In genomic region chr15:90184786-90185704, GRCh38 we compare ENCODE assay signal across 8 cellular contexts. TPM values are rescaled to one million over a fixed set of nuclear protein-coding genes. Genes with fewer than 3 reads are reported as not detected.
DNase-seq lines count a peak whose midpoint lies in the region; ATAC-seq and TF ChIP-seq lines count a peak whose summit lies in the region.

No MANE protein-coding gene starts in this region.

- no peaks in the 10 kb centered on the region for H3K36me3 ChIP-seq in OCI-LY1 (ENCODE audit: insufficient read depth, low read length)
- H3K36me3 ChIP-seq in naive thymus-derived CD4-positive, alpha-beta T cell (ENCODE audit: control insufficient read depth in 2 of 3, insufficient read depth in 3 of 3, low read length in 3 of 3) = no peaks in the 10 kb centered on the region
- no peaks in the 10 kb centered on the region for H3K36me3 ChIP-seq in thyroid gland

- H3K27ac ChIP-seq in OCI-LY1 (ENCODE audit: low read depth, low read length, poor library complexity, severe bottlenecking) (peak overlapping the region; percentile 81), thyroid gland (peak overlapping the region; percentile 98 to 99 (median 98))
- H3K27ac ChIP-seq in naive thymus-derived CD4-positive, alpha-beta T cell (ENCODE audit: low read depth, low read length) = peak overlapping the region; percentile 48

- peak overlapping the region; percentile 84 for H3K4me3 Mint-ChIP-seq in activated T-cell treated with anti-CD3 and anti-CD28 coated beads, Interleukin-2, amount 50 U/mL, for 4 hours
- peak overlapping the region; percentile 74 to 94 (median 83) for H3K4me3 Mint-ChIP-seq in naive thymus-derived CD4-positive, alpha-beta T cell

- WGBS in thyroid gland, 2 donors = 7 to 8% methylated on average over 13 to 15 of the region's 67 CpGs

- peak overlapping the region in 8 of 9 donors; percentile 5 to 89 (median 50) for H3K27ac Mint-ChIP-seq in naive thymus-derived CD4-positive, alpha-beta T cell

- no peaks in the 10 kb centered on the region for H4K20me1 ChIP-seq in OCI-LY1 (ENCODE audit: insufficient read depth, low read length)

- no peaks in the 10 kb centered on the region for H3K79me2 ChIP-seq in OCI-LY1 (ENCODE audit: insufficient read depth, low read length)

- H3K27me3 Mint-ChIP-seq in activated T-cell treated with anti-CD3 and anti-CD28 coated beads, Interleukin-2, amount 50 U/mL, for 4 hours (ENCODE audit: low read depth) = no peaks in the 10 kb centered on the region
- H3K27me3 Mint-ChIP-seq in naive thymus-derived CD4-positive, alpha-beta T cell = peaks cover 0 to 8% (median 0%) of the 10 kb centered on the region in 5 donors

- H3K4me1 Mint-ChIP-seq in activated T-cell treated with anti-CD3 and anti-CD28 coated beads, Interleukin-2, amount 50 U/mL, for 4 hours (ENCODE audit: low read depth) = peaks cover 12% of the 10 kb centered on the region
- peaks cover 6 to 30% (median 14%) of the 10 kb centered on the region in 7 donors for H3K4me1 Mint-ChIP-seq in naive thymus-derived CD4-positive, alpha-beta T cell

- peaks cover 5% of the 10 kb centered on the region; the same call in 1 of the 2 replicates for H3F3A ChIP-seq in OCI-LY1 (ENCODE audit: insufficient read depth, low read length)

- peak; percentile 93 for DNase-seq in COLO668 (lab: John Stamatoyannopoulos, UW; ENCODE audit: unreplicated experiment)
- DNase-seq in activated T-cell treated with anti-CD3 and anti-CD28 coated beads, Interleukin-2, amount 50 U/mL, for 4 hours = peak; percentile 36
- DNase-seq in fibroblast of gingiva (ENCODE audit: low read depth) = peak; percentile 55
- DNase-seq in naive thymus-derived CD4-positive, alpha-beta T cell = peak; percentile 42 to 63 (median 60)
- DNase-seq in thyroid gland = peak; percentile 78 to 87

- H3K9me2 ChIP-seq in OCI-LY1 (ENCODE audit: low read depth, low read length) = no peaks in the 10 kb centered on the region

- H3K4me2 ChIP-seq in OCI-LY1 (ENCODE audit: low read length) = peak overlapping the region; percentile 76

- H3K27me3 ChIP-seq in OCI-LY1 (ENCODE audit: insufficient read depth, low read length) (no peaks in the 10 kb centered on the region), thyroid gland (no peaks in the 10 kb centered on the region)
- H3K27me3 ChIP-seq in naive thymus-derived CD4-positive, alpha-beta T cell (ENCODE audit: control insufficient read depth in 2 of 2, insufficient read depth in 2 of 2, low read length in 2 of 2) = no peaks in the 10 kb centered on the region

- CTCF ChIA-PET in naive thymus-derived CD4-positive, alpha-beta T cell (lab: Charles Lee) = interaction anchor here (0.6 kb wide), 1 partner anchor 38 kb away, joined by 4 read pairs; no protein-coding TSS in a partner anchor

- POLR2A ChIA-PET in naive thymus-derived CD4-positive, alpha-beta T cell (lab: Charles Lee) = interaction anchor here (2.0 kb wide), 1 partner anchor 17 kb away, joined by 16 read pairs; the partner anchor contains the start of gene SEMA4B

- ATAC-seq in GM19372 (IDR thresholded peaks at IDR 0.05; ENCODE audit: low read depth, unreplicated experiment) (peak; percentile 50), HG03457 (IDR thresholded peaks at IDR 0.05; ENCODE audit: unreplicated experiment) (peak; percentile 64)
- ATAC-seq in activated T-cell treated with anti-CD3 and anti-CD28 coated beads, Interleukin-2, amount 50 U/mL, for 4 hours = peak; percentile 82 to 90
- peak; percentile 85 for ATAC-seq in naive thymus-derived CD4-positive, alpha-beta T cell

- peak overlapping the region; percentile 85; the same call in 1 of the 2 replicates for H2AFZ ChIP-seq in OCI-LY1 (ENCODE audit: low read length)

- peak overlapping the region; percentile 58 for H3K9ac ChIP-seq in OCI-LY1 (ENCODE audit: low read length)

- no peak for TF ChIP-seq CTCF in OCI-LY1 (IDR thresholded peaks at IDR 0.05; ENCODE audit: low read length)
- no peak for TF ChIP-seq CTCF in thyroid gland (IDR thresholded peaks at IDR 0.05)

- intact Hi-C loops in naive thymus-derived CD4-positive, alpha-beta T cell (cut with micrococcal nuclease) = loop anchor here (1.0 kb wide), 2 partner anchors 16 to 46 kb away; partner anchors contain the start of gene SEMA4B (in 2 of the 2)
- intact Hi-C loops in thyroid gland (cut with DNase I) = no loop called here

- no peaks in the 10 kb centered on the region for H3K9me3 Mint-ChIP-seq in activated T-cell treated with anti-CD3 and anti-CD28 coated beads, Interleukin-2, amount 50 U/mL, for 4 hours
- no peaks in the 10 kb centered on the region for H3K9me3 Mint-ChIP-seq in naive thymus-derived CD4-positive, alpha-beta T cell

- H3K4me3 ChIP-seq in OCI-LY1 (ENCODE audit: low read depth, low read length, poor library complexity, severe bottlenecking) = peak overlapping the region; percentile 71
- H3K4me3 ChIP-seq in naive thymus-derived CD4-positive, alpha-beta T cell (ENCODE audit: low read length) = peak overlapping the region; percentile 56
- H3K4me3 ChIP-seq in thyroid gland (replicated peaks in 1 of 3) = peak overlapping the region; percentile 60 to 76 (median 74)

- H3K36me3 Mint-ChIP-seq in activated T-cell treated with anti-CD3 and anti-CD28 coated beads, Interleukin-2, amount 50 U/mL, for 4 hours (ENCODE audit: insufficient read depth) = no peaks in the 10 kb centered on the region
- H3K36me3 Mint-ChIP-seq in naive thymus-derived CD4-positive, alpha-beta T cell = peaks cover 0 to 3% (median 0%) of the 10 kb centered on the region in 5 donors

- H3K9me3 ChIP-seq in OCI-LY1 (ENCODE audit: low read length) (no peaks in the 10 kb centered on the region), thyroid gland (no peaks in the 10 kb centered on the region)
- H3K9me3 ChIP-seq in naive thymus-derived CD4-positive, alpha-beta T cell (ENCODE audit: control insufficient read depth in 2 of 3, low read length in 3 of 3) = no peaks in the 10 kb centered on the region

- TF ChIP-seq POLR2A in thyroid gland (IDR thresholded peaks at IDR 0.05) = peak in 1 of 2 donors; percentile 75

- H3K4me1 ChIP-seq in OCI-LY1 (ENCODE audit: insufficient read depth, low read length, severe bottlenecking) = peaks cover 52% of the 10 kb centered on the region
- H3K4me1 ChIP-seq in naive thymus-derived CD4-positive, alpha-beta T cell (ENCODE audit: control insufficient read depth in 2 of 2, insufficient read depth in 2 of 2, low read length in 2 of 2) = peaks cover 6% of the 10 kb centered on the region in 2 donors
- peaks cover 40 to 74% of the 10 kb centered on the region in 2 donors for H3K4me1 ChIP-seq in thyroid gland

RNA-seq across cellular contexts. Expression of gene SEMA4B, which starts 16.1 kb away (rescaled TPM):
- total RNA-seq in activated T-cell treated with anti-CD3 and anti-CD28 coated beads, Interleukin-2, amount 50 U/mL, for 4 hours = 1 to 10 TPM; 4.7 to 8.2 (median 7.7) TPM
- 10 to 100 TPM; 15.9 to 31.0 (median 20.7) TPM for total RNA-seq in naive thymus-derived CD4-positive, alpha-beta T cell
- polyA plus RNA-seq in naive thymus-derived CD4-positive, alpha-beta T cell = 10 to 100 TPM in 1 of 2 donors, 1 to 10 TPM in 1; 5.6 to 11.0 TPM
- total RNA-seq in thyroid gland = 100 to 1,000 TPM in 1 of 4 donors, 10 to 100 TPM in 3; 49.5 to 163 (median 69.9) TPM

RNA-seq across cellular contexts. Expression of gene CIB1, which starts 48.7 kb away (rescaled TPM):
- 100 to 1,000 TPM; 130 to 158 (median 151) TPM for total RNA-seq in activated T-cell treated with anti-CD3 and anti-CD28 coated beads, Interleukin-2, amount 50 U/mL, for 4 hours
- total RNA-seq in naive thymus-derived CD4-positive, alpha-beta T cell = 100 to 1,000 TPM in 3 of 5 experiments, 10 to 100 TPM in 2; 76.8 to 149 (median 127) TPM
- 100 to 1,000 TPM; 224 to 229 TPM for polyA plus RNA-seq in naive thymus-derived CD4-positive, alpha-beta T cell
- total RNA-seq in thyroid gland = 10 to 100 TPM; 24.3 to 90.0 (median 30.8) TPM

RNA-seq across cellular contexts. Expression of gene GDPGP1, which starts 49.0 kb away (rescaled TPM):
- total RNA-seq in activated T-cell treated with anti-CD3 and anti-CD28 coated beads, Interleukin-2, amount 50 U/mL, for 4 hours = 10 to 100 TPM; 11.4 to 12.9 (median 11.9) TPM
- 10 to 100 TPM in 4 of 5 experiments, 1 to 10 TPM in 1; 7.3 to 16.3 (median 14.9) TPM for total RNA-seq in naive thymus-derived CD4-positive, alpha-beta T cell
- 1 to 10 TPM in 1 of 2 donors, under 1 TPM in 1; 0.61 to 1.2 TPM for polyA plus RNA-seq in naive thymus-derived CD4-positive, alpha-beta T cell
- 10 to 100 TPM in 2 of 4 donors, 1 to 10 TPM in 2; 7.1 to 28.1 (median 13.6) TPM for total RNA-seq in thyroid gland

Comparison
In these comparisons a context has a peak if more than half of its experiments do, and no peak if none do; other contexts are left out.
1. Peak in every context shown above with its lines: DNase-seq, ATAC-seq, H3K4me3 ChIP-seq and H3K27ac ChIP-seq.
2. DNase-seq: peak in every context shown above with its lines; median percentile 93 in COLO668; 82 in thyroid gland; 60 in naive thymus-derived CD4-positive, alpha-beta T cell; 55 in fibroblast of gingiva; 36 in activated T-cell treated with anti-CD3 and anti-CD28 coated beads, Interleukin-2, amount 50 U/mL, for 4 hours.
3. H3K27ac ChIP-seq: peak in every context shown above with its lines; median percentile 98 in thyroid gland; 81 in OCI-LY1; 48 in naive thymus-derived CD4-positive, alpha-beta T cell.